24 cellular contexts compared by ENCODE assay signal in the genomic region with DNA sequence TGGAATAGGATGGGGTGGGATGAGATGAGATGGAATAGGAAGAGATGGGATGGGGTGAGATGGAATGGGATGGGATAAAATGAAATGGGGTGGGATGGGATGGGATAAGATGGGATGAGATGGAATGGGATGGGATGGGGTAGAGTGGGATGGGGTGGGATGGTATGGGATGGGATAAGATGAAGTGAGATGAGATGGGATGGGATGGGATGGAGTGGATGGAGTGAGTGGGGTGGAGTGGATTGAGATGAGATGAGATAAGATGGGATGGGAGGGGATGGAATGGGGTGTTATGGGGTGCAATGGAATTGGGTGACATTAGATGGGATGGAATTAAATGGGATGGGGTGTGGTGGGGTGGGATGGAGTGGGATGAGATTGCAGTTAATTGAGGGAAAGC.
"Had no signal": no experiment of that assay in that cellular context is flagged by ENCODE, and none has a peak within 500 bp of the region (broad histone marks: within the 10 kb centered on the region; RNA-seq: fewer than 3 reads in every experiment).

No MANE protein-coding gene starts in this region.

- DNase-seq: dermis blood vessel endothelial cell; dorsolateral prefrontal cortex; effector CD4-positive, alpha-beta T cell; effector memory CD4-positive, alpha-beta T cell; esophagus squamous epithelium; foreskin fibroblast; foreskin melanocyte; gastrocnemius medialis; glutamatergic neuron; head of caudate nucleus; heart right ventricle; hippocampal formation; left cardiac atrium; left lung; left ventricle myocardium superior; lower lobe of right lung; mesenchymal stem cell; mucosa of descending colon; naive B cell had no signal

- H3K4me3 ChIP-seq: coronary artery, dorsolateral prefrontal cortex, esophagus squamous epithelium, gastrocnemius medialis, heart right ventricle, left lung, lower lobe of right lung, mucosa of descending colon had no signal

- H3K4me1 ChIP-seq: gastrocnemius medialis, lower lobe of right lung had no signal

- FAIRE-seq: colon, endothelial cell of umbilical vein, islet of Langerhans, keratinocyte had no signal

- H3K27me3 ChIP-seq: esophagus squamous epithelium, gastrocnemius medialis, heart right ventricle, left lung had no signal

- H3K36me3 ChIP-seq: esophagus squamous epithelium, gastrocnemius medialis, heart right ventricle, left lung, lower lobe of right lung had no signal

- H3K9me3 ChIP-seq: esophagus squamous epithelium, gastrocnemius medialis, left lung, lower lobe of right lung, mucosa of descending colon had no signal

- H3K27ac ChIP-seq: coronary artery, dorsolateral prefrontal cortex, esophagus squamous epithelium, gastrocnemius medialis, heart right ventricle, left lung, lower lobe of right lung had no signal

- ATAC-seq: gastrocnemius medialis, heart right ventricle, left cardiac atrium, left lung, left ventricle myocardium superior, lower lobe of right lung, mucosa of descending colon had no signal
